Comparison of ENCODE assay signal across 20 cellular contexts in genomic region chr1:115666702-115667101, GRCh38. TPM values are rescaled to one million over a fixed set of nuclear protein-coding genes. Genes with fewer than 3 reads are reported as not detected.
A peak's percentile ranks its signal among the peaks of the same experiment; 100 is the strongest.
DNase-seq lines count a peak whose midpoint lies in the region; ATAC-seq and TF ChIP-seq lines count a peak whose summit lies in the region.
"Had no signal": no experiment of that assay in that cellular context is flagged by ENCODE, and none has a peak within 500 bp of the region (broad histone marks: within the 10 kb centered on the region; RNA-seq: fewer than 3 reads in every experiment).

No MANE protein-coding gene starts in this region.

- H3K27me3 ChIP-seq in heart right ventricle, result no peaks in the 10 kb centered on the region
- no peaks in the 10 kb centered on the region for H3K27me3 ChIP-seq in prostate gland (replicated peaks; ENCODE audit: insufficient read depth)
- H3K27me3 ChIP-seq in vagina, result no peaks in the 10 kb centered on the region
- H3K27me3 ChIP-seq: brain microvascular endothelial cell, esophagus squamous epithelium, right lobe of liver had no signal

- TF ChIP-seq CTCF in CD14-positive monocyte (IDR thresholded peaks at IDR 0.05) (no peak), VCaP (conservative IDR thresholded peaks at IDR 0.05) (no peak), heart right ventricle (IDR thresholded peaks at IDR 0.05) (no peak), prostate gland (IDR thresholded peaks at IDR 0.05) (no peak), vagina (IDR thresholded peaks at IDR 0.05) (no peak)

- intact Hi-C loops in CD14-positive monocyte (cut with micrococcal nuclease) (no loop called here), heart right ventricle (cut with DNase I) (loop anchor here in 1 of 10 donors (2.0 to 5.0 kb wide), 2 partner anchors 20 to 41 kb away; no protein-coding TSS in a partner anchor), prostate gland (cut with DNase I) (no loop called here), vagina (cut with DNase I) (no loop called here)

- DNase-seq in CD14-positive monocyte (ENCODE audit: low spot score) (no peak), heart right ventricle (peak; percentile 64 to 71), prostate gland (ENCODE audit: low spot score) (peak; percentile 82), AG08396 (ENCODE audit: low spot score) (no peak), vagina (ENCODE audit: extremely low spot score in 2 of 2) (no peak)
- DNase-seq: activated CD4-positive, alpha-beta T cell treated with anti-CD3 and anti-CD28 coated beads, Interleukin-2, amount 50 U/mL, for 4 hours; activated naive CD4-positive, alpha-beta T cell treated with anti-CD3 and anti-CD28 coated beads, Interleukin-2, amount 10 ng/mL, durations not matched to agents 7 days and 5 days; brain microvascular endothelial cell; Caco-2; esophagus squamous epithelium; GDM1; KBM-7; mesenchymal stem cell; NCI-H1417; right lobe of liver; stimulated activated CD4-positive, alpha-beta T cell treated with anti-CD3 and anti-CD28 coated beads, Interleukin-1b, Interleukin-23, amount 100 ng/mL, for 48 hours had no signal

- H3K4me1 Mint-ChIP-seq in CD14-positive monocyte, result peaks cover 5% of the 10 kb centered on the region

- no peak overlapping the region for H3K4me3 ChIP-seq in heart right ventricle
- H3K4me3 ChIP-seq in prostate gland, result no peak overlapping the region
- no peak overlapping the region for H3K4me3 ChIP-seq in vagina
- H3K4me3 ChIP-seq: esophagus squamous epithelium, GM12878, right lobe of liver had no signal

- TF ChIP-seq POLR2A in prostate gland (IDR thresholded peaks at IDR 0.05) (no peak), vagina (IDR thresholded peaks at IDR 0.05) (no peak)

- H3K9me3 ChIP-seq in heart right ventricle (peaks cover 0 to 11% (median 0%) of the 10 kb centered on the region in 11 donors), prostate gland (no peaks in the 10 kb centered on the region), vagina (no peaks in the 10 kb centered on the region)
- H3K9me3 ChIP-seq: Caco-2, esophagus squamous epithelium, right lobe of liver had no signal

- peak; percentile 57 to 92 (median 88) for ATAC-seq in heart right ventricle
- no peak for ATAC-seq in GM19463 (IDR thresholded peaks at IDR 0.05; ENCODE audit: unreplicated experiment)
- ATAC-seq in HG02981 (IDR thresholded peaks at IDR 0.05; ENCODE audit: unreplicated experiment), result no peak
- ATAC-seq: GM12878 had no signal

- 51 to 71% methylated on average over 4 of the region's 4 CpGs for WGBS in heart right ventricle, 2 donors
- WGBS in prostate gland, result 48% methylated on average over 4 of the region's 4 CpGs

- peaks cover 8 to 23% of the 10 kb centered on the region in 2 donors for H3K36me3 Mint-ChIP-seq in CD14-positive monocyte

- no peak overlapping the region for H3K4me3 Mint-ChIP-seq in CD14-positive monocyte
- H3K4me3 Mint-ChIP-seq: activated naive CD4-positive, alpha-beta T cell treated with anti-CD3 and anti-CD28 coated beads, Interleukin-2, amount 10 ng/mL, durations not matched to agents 7 days and 5 days had no signal

- H3K36me3 ChIP-seq in heart right ventricle, result peaks cover 0 to 82% (median 23%) of the 10 kb centered on the region in 9 donors
- H3K36me3 ChIP-seq in prostate gland, result peaks cover 0 to 8% of the 10 kb centered on the region in 2 donors
- peaks cover 0 to 31% of the 10 kb centered on the region in 2 donors for H3K36me3 ChIP-seq in vagina

- no peaks in the 10 kb centered on the region for H3K27me3 Mint-ChIP-seq in CD14-positive monocyte (ENCODE audit: low read depth in 3 of 3)
- H3K27me3 Mint-ChIP-seq: activated naive CD4-positive, alpha-beta T cell treated with anti-CD3 and anti-CD28 coated beads, Interleukin-2, amount 10 ng/mL, durations not matched to agents 7 days and 5 days had no signal

- H3K4me1 ChIP-seq in heart right ventricle (peaks cover 0 to 56% (median 18%) of the 10 kb centered on the region in 9 donors), prostate gland (replicated peaks) (peaks cover 6% of the 10 kb centered on the region), vagina (peaks cover 32% of the 10 kb centered on the region)
- H3K4me1 ChIP-seq: right lobe of liver had no signal

- peak overlapping the region; percentile 66 for H3K27ac ChIP-seq in VCaP
- peak overlapping the region; percentile 5 to 88 (median 66) for H3K27ac ChIP-seq in heart right ventricle
- H3K27ac ChIP-seq in prostate gland, result peak overlapping the region; percentile 4 to 9
- H3K27ac ChIP-seq in vagina, result no peak overlapping the region
- H3K27ac ChIP-seq: brain microvascular endothelial cell, right lobe of liver had no signal

- peak overlapping the region in 4 of 7 donors; percentile 6 to 77 (median 37) for H3K27ac Mint-ChIP-seq in CD14-positive monocyte
- H3K27ac Mint-ChIP-seq: activated naive CD4-positive, alpha-beta T cell treated with anti-CD3 and anti-CD28 coated beads, Interleukin-2, amount 10 ng/mL, durations not matched to agents 7 days and 5 days had no signal

- H3K9me3 Mint-ChIP-seq in CD14-positive monocyte, result peaks cover 0 to 5% (median 0%) of the 10 kb centered on the region in 7 donors

RNA-seq across cellular contexts. Expression of gene VANGL1, which starts 24.9 kb away (rescaled TPM):
- polyA plus RNA-seq in CD14-positive monocyte (1 to 10 TPM; 1.3 to 2.0 TPM), heart right ventricle (1 to 10 TPM; 1.7 to 1.8 TPM)
- total RNA-seq in heart right ventricle (1 to 10 TPM; 5.4 to 9.8 (median 7.3) TPM), prostate gland (10 to 100 TPM; 12.3 to 16.2 TPM), vagina (8.1 TPM)

Comparison
In these comparisons a context has a peak if more than half of its experiments do, and no peak if none do; other contexts are left out.
1. DNase-seq: peak in heart right ventricle (2 of 2) and prostate gland (single experiment); none in CD14-positive monocyte (single experiment), AG08396 (single experiment) and vagina (0 of 2).
2. ATAC-seq: peak in heart right ventricle (8 of 8); none in GM19463 (single experiment) and HG02981 (single experiment).